12 cellular contexts compared by ENCODE assay signal in the genomic region with DNA sequence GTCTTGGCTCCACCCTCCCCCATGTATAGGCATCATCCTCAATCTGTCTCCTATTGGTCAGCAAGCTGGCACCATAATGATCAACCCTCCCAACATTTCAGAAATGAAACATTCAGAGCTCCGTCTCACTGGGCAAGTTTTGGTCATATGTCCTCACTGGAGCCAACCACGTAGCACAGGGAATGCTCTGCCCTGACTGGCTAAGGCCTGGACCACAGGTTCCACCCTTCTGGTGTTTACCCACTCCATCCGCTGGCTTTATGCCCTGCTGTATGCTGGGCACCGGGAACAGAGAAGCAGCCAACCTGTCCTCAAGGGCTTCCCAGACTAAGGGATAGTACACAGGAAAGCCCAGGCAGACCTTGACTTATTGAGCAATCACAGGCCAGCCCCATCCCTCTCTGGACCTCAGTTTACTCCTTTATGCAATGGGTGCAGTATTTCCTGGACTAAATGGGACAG. TPM values are rescaled to one million over a fixed set of nuclear protein-coding genes. Genes with fewer than 3 reads are reported as not detected.
DNase-seq lines count a peak whose midpoint lies in the region; ATAC-seq, FAIRE-seq and TF ChIP-seq lines count a peak whose summit lies in the region.
"Had no signal": no experiment of that assay in that cellular context is flagged by ENCODE, and none has a peak within 500 bp of the region (broad histone marks: within the 10 kb centered on the region; RNA-seq: fewer than 3 reads in every experiment).

No MANE protein-coding gene starts in this region.

- CTCF ChIA-PET in A673 (lab: Charles Lee): no interaction called here

- FAIRE-seq in HTR-8/SVneo (lab: Jason Lieb, UNC): no peak
- FAIRE-seq: RCC 7860 had no signal

- in situ Hi-C loops in astrocyte of the cerebellum (cut with HindIII; ENCODE audit: low sequenced_read_pairs): no loop called here

- WGBS in suprapubic skin: 81% methylated on average over 4 of the region's 4 CpGs

- peak; percentile 33 for DNase-seq in A673 (ENCODE audit: low spot score)
- DNase-seq in HTR-8/SVneo (ENCODE audit: insufficient read length, low spot score): peak; percentile 46
- peak; percentile 8 for DNase-seq in astrocyte of the cerebellum (ENCODE audit: low read depth)
- DNase-seq in left colon: peak; percentile 28 to 42
- no peak for DNase-seq in activated T-cell treated with anti-CD3 and anti-CD28 coated beads, Interleukin-2, amount 50 U/mL, for 24 hours
- no peak for DNase-seq in suprapubic skin (ENCODE audit: low spot score in 2 of 2)
- DNase-seq: activated CD8-positive, alpha-beta T cell treated with anti-CD3 and anti-CD28 coated beads, Interleukin-2, amount 10 ng/mL, durations not matched to agents 7 days and 5 days had no signal

- H3K9me3 Mint-ChIP-seq in activated T-cell treated with anti-CD3 and anti-CD28 coated beads, Interleukin-2, amount 50 U/mL, for 24 hours: no peaks in the 10 kb centered on the region
- H3K9me3 Mint-ChIP-seq: CD14-positive monocyte had no signal

- H3K27me3 ChIP-seq in A673 (replicated peaks; ENCODE audit: insufficient read depth, low read depth, low read length, poor library complexity) (no peaks in the 10 kb centered on the region), suprapubic skin (no peaks in the 10 kb centered on the region)
- H3K27me3 ChIP-seq: ascending aorta had no signal

- H3K4me1 Mint-ChIP-seq in activated T-cell treated with anti-CD3 and anti-CD28 coated beads, Interleukin-2, amount 50 U/mL, for 24 hours (ENCODE audit: low read depth): no peaks in the 10 kb centered on the region
- H3K4me1 Mint-ChIP-seq: CD14-positive monocyte had no signal

- H3K4me1 ChIP-seq in A673 (ENCODE audit: insufficient read depth, low read length, poor library complexity, severe bottlenecking): no peaks in the 10 kb centered on the region
- no peaks in the 10 kb centered on the region for H3K4me1 ChIP-seq in suprapubic skin
- H3K4me1 ChIP-seq: ascending aorta had no signal

- TF ChIP-seq CTCF in A673 (conservative IDR thresholded peaks at IDR 0.05; ENCODE audit: low read depth, low read length): no peak
- no peak for TF ChIP-seq CTCF in astrocyte of the cerebellum (IDR thresholded peaks at IDR 0.05; ENCODE audit: low read depth, low read length, missing control alignments)
- no peak for TF ChIP-seq CTCF in suprapubic skin (IDR thresholded peaks at IDR 0.05)

- ATAC-seq in left colon (peak; percentile 92), GM21423 (IDR thresholded peaks at IDR 0.05; ENCODE audit: unreplicated experiment) (no peak), GM19035 (IDR thresholded peaks at IDR 0.05; ENCODE audit: unreplicated experiment) (no peak)
- ATAC-seq: activated CD8-positive, alpha-beta T cell treated with anti-CD3 and anti-CD28 coated beads, Interleukin-2, amount 10 ng/mL, durations not matched to agents 7 days and 5 days had no signal

- no peaks in the 10 kb centered on the region for H3K36me3 ChIP-seq in A673 (ENCODE audit: insufficient read depth, low read length, poor library complexity, severe bottlenecking)
- no peaks in the 10 kb centered on the region for H3K36me3 ChIP-seq in suprapubic skin
- H3K36me3 ChIP-seq: ascending aorta had no signal

- no peak overlapping the region for H3K27ac ChIP-seq in A673 (ENCODE audit: low read depth, low read length, poor library complexity, severe bottlenecking)
- no peak overlapping the region for H3K27ac ChIP-seq in suprapubic skin
- H3K27ac ChIP-seq: ascending aorta had no signal

- H3K27me3 Mint-ChIP-seq in activated T-cell treated with anti-CD3 and anti-CD28 coated beads, Interleukin-2, amount 50 U/mL, for 24 hours: no peaks in the 10 kb centered on the region

- H3K27ac Mint-ChIP-seq in activated T-cell treated with anti-CD3 and anti-CD28 coated beads, Interleukin-2, amount 50 U/mL, for 24 hours: no peak overlapping the region
- H3K27ac Mint-ChIP-seq: activated CD8-positive, alpha-beta T cell treated with anti-CD3 and anti-CD28 coated beads, Interleukin-2, amount 10 ng/mL, durations not matched to agents 7 days and 5 days had no signal

- POLR2A ChIA-PET in A673 (lab: Charles Lee; ENCODE audit: low non-redundant PET): no interaction called here

- intact Hi-C loops in A673 (cut with micrococcal nuclease; ENCODE audit: unreplicated experiment) (no loop called here), left colon (cut with DNase I, micrococcal nuclease) (no loop called here)

- H3K9me3 ChIP-seq in A673 (ENCODE audit: low read depth, low read length, poor library complexity, severe bottlenecking) (no peaks in the 10 kb centered on the region), suprapubic skin (no peaks in the 10 kb centered on the region)
- H3K9me3 ChIP-seq: ascending aorta had no signal

- H3K4me3 ChIP-seq in A673 (ENCODE audit: low read depth, low read length, poor library complexity, severe bottlenecking) (no peak overlapping the region), astrocyte of the cerebellum (ENCODE audit: low read depth, low read length) (no peak overlapping the region), suprapubic skin (no peak overlapping the region)
- H3K4me3 ChIP-seq: ascending aorta had no signal

- TF ChIP-seq EP300 in suprapubic skin (IDR thresholded peaks at IDR 0.05): no peak

- no peak for TF ChIP-seq POLR2A in suprapubic skin (IDR thresholded peaks at IDR 0.05)

- no TSS peak for BruUV-seq in A673 (replicated peaks; lab: Mats Ljungman, UMichigan)

- H3K4me3 Mint-ChIP-seq in activated T-cell treated with anti-CD3 and anti-CD28 coated beads, Interleukin-2, amount 50 U/mL, for 24 hours: no peak overlapping the region
- H3K4me3 Mint-ChIP-seq: activated CD8-positive, alpha-beta T cell treated with anti-CD3 and anti-CD28 coated beads, Interleukin-2, amount 10 ng/mL, durations not matched to agents 7 days and 5 days; CD14-positive monocyte had no signal

- H3K36me3 Mint-ChIP-seq in activated T-cell treated with anti-CD3 and anti-CD28 coated beads, Interleukin-2, amount 50 U/mL, for 24 hours (ENCODE audit: low read depth): no peaks in the 10 kb centered on the region
- H3K36me3 Mint-ChIP-seq: CD14-positive monocyte had no signal

RNA-seq across cellular contexts. Expression of gene MYO15A, which starts 20.5 kb away (rescaled TPM):
- 0.28 and 0.44 TPM in 2 replicates for total RNA-seq in A673 (2021)
- 1 to 10 TPM in 1 of 2 donors, under 1 TPM in 1; 0.75 to 2.4 TPM for total RNA-seq in left colon
- total RNA-seq in suprapubic skin: under 1 TPM; 0.23 to 0.49 (median 0.41) TPM

RNA-seq across cellular contexts. Expression of gene DRG2, which starts 41.3 kb away (rescaled TPM):
- total RNA-seq in A673 (2021) (42.7 and 48.4 TPM in 2 replicates), left colon (10 to 100 TPM; 25.4 to 29.3 TPM), suprapubic skin (10 to 100 TPM; 34.6 to 44.0 (median 37.9) TPM)

RNA-seq across cellular contexts. Expression of gene ALKBH5, which starts 54.6 kb away (rescaled TPM):
- total RNA-seq in A673 (2021) (119 and 124 TPM in 2 replicates), left colon (10 to 100 TPM; 83.7 to 89.8 TPM), suprapubic skin (10 to 100 TPM; 67.1 to 92.7 (median 73.2) TPM)

Comparison
In these comparisons a context has a peak if more than half of its experiments do, and no peak if none do; other contexts are left out.
1. DNase-seq: peak in A673 (single experiment), HTR-8/SVneo (single experiment), astrocyte of the cerebellum (single experiment) and left colon (2 of 2); none in activated T-cell treated with anti-CD3 and anti-CD28 coated beads, Interleukin-2, amount 50 U/mL, for 24 hours (single experiment) and suprapubic skin (0 of 2).